ENCODE assay signal across 25 cellular contexts in genomic region chr1:147664206-147664605, GRCh38. TPM values are rescaled to one million over a fixed set of nuclear protein-coding genes. Genes with fewer than 3 reads are reported as not detected.
DNase-seq lines count a peak whose midpoint lies in the region; ATAC-seq and FAIRE-seq lines count a peak whose summit lies in the region.
"Had no signal": no experiment of that assay in that cellular context is flagged by ENCODE, and none has a peak within 500 bp of the region (broad histone marks: within the 10 kb centered on the region; RNA-seq: fewer than 3 reads in every experiment).

No MANE protein-coding gene starts in this region.

- FAIRE-seq in GM19239 (lab: Jason Lieb, UNC): no peak
- FAIRE-seq: D721Med, endothelial cell of umbilical vein, HepG2, keratinocyte, TTC549 had no signal

- DNase-seq in EH (ENCODE audit: low read depth): peak; percentile 51
- DNase-seq in LHCN-M2 (ENCODE audit: low read depth): peak; percentile 43
- DNase-seq in amniotic epithelial cell (ENCODE audit: low read depth): peak; percentile 54
- peak; percentile 2 for DNase-seq in iPS-NIHi7 (ENCODE audit: extremely low spot score)
- no peak for DNase-seq in NCI-H2081 treated with DMSO at 0.1 percent for 48 hours (lab: John Stamatoyannopoulos, UW)
- no peak for DNase-seq in GM19239 (ENCODE audit: insufficient read length, low spot score)
- DNase-seq: activated CD4-positive, alpha-beta memory T cell treated with anti-CD3 and anti-CD28 coated beads for 36 hours; activated CD4-positive, CD25-positive, alpha-beta regulatory T cell treated with anti-CD3 and anti-CD28 coated beads, Interleukin-2, amount 50 U/mL, for 72 hours; activated T-cell treated with anti-CD3 and anti-CD28 coated beads, Interleukin-2, amount 50 U/mL, for 72 hours; CD4-positive, alpha-beta T cell; Karpas-422; left ventricle myocardium inferior; mesendoderm; NCI-H1092; NCI-H187; NCI-H510A treated with DMSO at 0.1 percent for 48 hours; stimulated activated CD4-positive, alpha-beta T cell treated with anti-CD3 and anti-CD28 coated beads, Interleukin-1b, Interleukin-23, amount 100 ng/mL, for 48 hours; stimulated activated naive CD4-positive, alpha-beta T cell treated with Interleukin-2 at 50 U/mL for 16 hours; testis had no signal

- no peak for ATAC-seq in GM21360 (IDR thresholded peaks at IDR 0.05; ENCODE audit: unreplicated experiment)
- ATAC-seq: activated T-cell treated with anti-CD3 and anti-CD28 coated beads, Interleukin-2, amount 50 U/mL, for 72 hours; HepG2 had no signal

RNA-seq across cellular contexts. Expression of gene ACP6, which starts 6.1 kb away (rescaled TPM):
- total RNA-seq in LHCN-M2 (2014; rRNA removed): 5.4 and 8.9 TPM in 2 replicates
- 11.9 TPM for polyA plus RNA-seq in LHCN-M2 (2012)

Comparison
In these comparisons a context has a peak if more than half of its experiments do, and no peak if none do; other contexts are left out.
1. DNase-seq: peak in EH (single experiment), LHCN-M2 (single experiment), amniotic epithelial cell (single experiment) and iPS-NIHi7 (single experiment); none in NCI-H2081 treated with DMSO at 0.1 percent for 48 hours (single experiment) and GM19239 (single experiment).